ENCODE assay signal across 34 cellular contexts in the genomic region with DNA sequence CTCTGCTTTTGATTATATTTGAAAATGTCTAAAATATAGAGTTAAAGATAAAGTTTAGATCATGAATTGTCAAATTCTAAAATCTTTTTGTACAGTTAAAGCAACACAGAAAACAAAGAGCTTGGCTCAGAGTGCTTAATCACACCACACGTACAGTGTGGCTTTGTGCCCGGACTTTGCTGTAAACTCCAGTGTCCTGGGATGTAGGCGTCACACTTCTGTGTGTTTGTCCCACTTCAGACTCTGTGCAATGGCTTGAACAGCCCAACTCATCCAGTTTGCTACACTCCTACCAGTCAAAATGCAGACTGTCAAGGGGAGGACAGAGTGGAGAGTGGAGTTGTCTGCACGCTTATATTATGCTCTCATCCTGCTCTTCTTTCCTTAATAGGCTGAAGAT. TPM values are rescaled to one million over a fixed set of nuclear protein-coding genes. Genes with fewer than 3 reads are reported as not detected.
DNase-seq lines count a peak whose midpoint lies in the region; ATAC-seq, FAIRE-seq and TF ChIP-seq lines count a peak whose summit lies in the region.
"Had no signal": no experiment of that assay in that cellular context is flagged by ENCODE, and none has a peak within 500 bp of the region (broad histone marks: within the 10 kb centered on the region; RNA-seq: fewer than 3 reads in every experiment).

No MANE protein-coding gene starts in this region.

- H3K4me3 Mint-ChIP-seq in activated naive CD4-positive, alpha-beta T cell treated with anti-CD3 and anti-CD28 coated beads, Interleukin-2, amount 50 U/mL, for 24 hours = no peak overlapping the region
- no peak overlapping the region for H3K4me3 Mint-ChIP-seq in astrocyte (ENCODE audit: unreplicated experiment)
- H3K4me3 Mint-ChIP-seq: activated CD4-positive, alpha-beta memory T cell treated with anti-CD3 and anti-CD28 coated beads for 36 hours; activated naive CD4-positive, alpha-beta T cell treated with anti-CD3 and anti-CD28 coated beads, Interleukin-2, amount 10 ng/mL, durations not matched to agents 7 days and 5 days; activated T-helper 1 cell treated with anti-CD3 and anti-CD28 coated beads, Interleukin-12 subunit alpha, Interleukin-12 subunit beta, Interleukin-2, Interleukin-4 antibody, amounts not matched to agents 30 ng/mL and 10 ng/mL and 1 ng/mL, durations not matched to agents 14 hours and 24 hours and 36 hours; effector memory CD8-positive, alpha-beta T cell; GM23338; naive thymus-derived CD8-positive, alpha-beta T cell; stimulated activated memory B cell treated with anti-CD40 and anti-IgM and Interleukin-4, amounts not matched to agents 10 μg/mL and 1 μg/mL and 100 μg/mL, for 72 hours; type B pancreatic cell had no signal

- H3K36me3 ChIP-seq in astrocyte (ENCODE audit: insufficient read depth, low read length) = no peaks in the 10 kb centered on the region
- H3K36me3 ChIP-seq in testis (ENCODE audit: low read depth, missing control alignments) = no peaks in the 10 kb centered on the region
- peaks cover 18% of the 10 kb centered on the region for H3K36me3 ChIP-seq in MG63
- H3K36me3 ChIP-seq: colonic mucosa had no signal

- H2AFZ ChIP-seq in astrocyte (ENCODE audit: low read depth, low read length) = no peak overlapping the region
- H2AFZ ChIP-seq: GM23338 had no signal

- no peaks in the 10 kb centered on the region for H3K9me3 Mint-ChIP-seq in activated naive CD4-positive, alpha-beta T cell treated with anti-CD3 and anti-CD28 coated beads, Interleukin-2, amount 50 U/mL, for 24 hours
- H3K9me3 Mint-ChIP-seq in astrocyte (ENCODE audit: unreplicated experiment) = no peaks in the 10 kb centered on the region
- H3K9me3 Mint-ChIP-seq: activated CD4-positive, alpha-beta memory T cell treated with anti-CD3 and anti-CD28 coated beads for 36 hours; activated naive CD4-positive, alpha-beta T cell treated with anti-CD3 and anti-CD28 coated beads, Interleukin-2, amount 10 ng/mL, durations not matched to agents 7 days and 5 days; activated T-helper 1 cell treated with anti-CD3 and anti-CD28 coated beads, Interleukin-12 subunit alpha, Interleukin-12 subunit beta, Interleukin-2, Interleukin-4 antibody, amounts not matched to agents 30 ng/mL and 10 ng/mL and 1 ng/mL, durations not matched to agents 14 hours and 24 hours and 36 hours; effector memory CD8-positive, alpha-beta T cell; GM23338; naive thymus-derived CD8-positive, alpha-beta T cell; stimulated activated memory B cell treated with anti-CD40 and anti-IgM and Interleukin-4, amounts not matched to agents 10 μg/mL and 1 μg/mL and 100 μg/mL, for 72 hours; type B pancreatic cell had no signal

- H3K9me3 ChIP-seq in astrocyte (ENCODE audit: insufficient read depth, low read depth, low read length) (no peaks in the 10 kb centered on the region), testis (no peaks in the 10 kb centered on the region), MG63 (no peaks in the 10 kb centered on the region)
- H3K9me3 ChIP-seq: colonic mucosa, lower lobe of right lung had no signal

- WGBS in testis, 2 donors = 82 to 85% methylated on average over 4 of the region's 4 CpGs

- H3K4me3 ChIP-seq in astrocyte (ENCODE audit: insufficient read depth, low read depth, low read length) (no peak overlapping the region), fibroblast of the aortic adventitia (ENCODE audit: low read depth, low read length) (no peak overlapping the region), testis (no peak overlapping the region), MG63 (no peak overlapping the region)
- H3K4me3 ChIP-seq: colonic mucosa, GM23338, lower lobe of right lung had no signal

- H3K4me1 Mint-ChIP-seq in activated naive CD4-positive, alpha-beta T cell treated with anti-CD3 and anti-CD28 coated beads, Interleukin-2, amount 50 U/mL, for 24 hours = peaks cover 27% of the 10 kb centered on the region
- H3K4me1 Mint-ChIP-seq in astrocyte (ENCODE audit: low read depth, unreplicated experiment) = peaks cover 15% of the 10 kb centered on the region

- H3K27me3 ChIP-seq in astrocyte (ENCODE audit: insufficient read depth, low read length) (no peaks in the 10 kb centered on the region), testis (no peaks in the 10 kb centered on the region), MG63 (no peaks in the 10 kb centered on the region)
- H3K27me3 ChIP-seq: colonic mucosa had no signal

- H3K9ac ChIP-seq in astrocyte (ENCODE audit: low read length) = no peak overlapping the region

- peaks cover 5% of the 10 kb centered on the region for H3K4me1 ChIP-seq in astrocyte (ENCODE audit: insufficient read depth, low read length)
- no peaks in the 10 kb centered on the region for H3K4me1 ChIP-seq in testis
- H3K4me1 ChIP-seq: colonic mucosa, lower lobe of right lung had no signal

- no peak for TF ChIP-seq CTCF in astrocyte (IDR thresholded peaks at IDR 0.05; ENCODE audit: insufficient read depth, low read depth, low read length)
- TF ChIP-seq CTCF in fibroblast of the aortic adventitia (IDR thresholded peaks at IDR 0.05; ENCODE audit: insufficient read depth, low read length) = no peak
- no peak for TF ChIP-seq CTCF in testis (IDR thresholded peaks at IDR 0.05)

- ATAC-seq in GM18868 (IDR thresholded peaks at IDR 0.05; ENCODE audit: unreplicated experiment) = no peak
- ATAC-seq: effector memory CD8-positive, alpha-beta T cell; GM23338; naive thymus-derived CD8-positive, alpha-beta T cell; Panc1; stimulated activated memory B cell treated with anti-CD40 and anti-IgM and Interleukin-4, amounts not matched to agents 10 μg/mL and 1 μg/mL and 100 μg/mL, for 72 hours had no signal

- peak overlapping the region; percentile 46 for H3K27ac Mint-ChIP-seq in activated naive CD4-positive, alpha-beta T cell treated with anti-CD3 and anti-CD28 coated beads, Interleukin-2, amount 50 U/mL, for 24 hours
- no peak overlapping the region for H3K27ac Mint-ChIP-seq in astrocyte (ENCODE audit: unreplicated experiment)
- H3K27ac Mint-ChIP-seq: activated CD4-positive, alpha-beta memory T cell treated with anti-CD3 and anti-CD28 coated beads for 36 hours; activated naive CD4-positive, alpha-beta T cell treated with anti-CD3 and anti-CD28 coated beads, Interleukin-2, amount 10 ng/mL, durations not matched to agents 7 days and 5 days; activated T-helper 1 cell treated with anti-CD3 and anti-CD28 coated beads, Interleukin-12 subunit alpha, Interleukin-12 subunit beta, Interleukin-2, Interleukin-4 antibody, amounts not matched to agents 30 ng/mL and 10 ng/mL and 1 ng/mL, durations not matched to agents 14 hours and 24 hours and 36 hours; GM23338; stimulated activated memory B cell treated with anti-CD40 and anti-IgM and Interleukin-4, amounts not matched to agents 10 μg/mL and 1 μg/mL and 100 μg/mL, for 72 hours; type B pancreatic cell had no signal

- H3K4me2 ChIP-seq in astrocyte (ENCODE audit: low read length) = no peak overlapping the region
- H3K4me2 ChIP-seq: GM23338 had no signal

- peaks cover 30% of the 10 kb centered on the region for H3K36me3 Mint-ChIP-seq in activated naive CD4-positive, alpha-beta T cell treated with anti-CD3 and anti-CD28 coated beads, Interleukin-2, amount 50 U/mL, for 24 hours
- peaks cover 13% of the 10 kb centered on the region for H3K36me3 Mint-ChIP-seq in astrocyte (ENCODE audit: low read depth, unreplicated experiment)

- TF ChIP-seq POLR2A in testis (IDR thresholded peaks at IDR 0.05) = no peak

- no peaks in the 10 kb centered on the region for H3K27me3 Mint-ChIP-seq in activated naive CD4-positive, alpha-beta T cell treated with anti-CD3 and anti-CD28 coated beads, Interleukin-2, amount 50 U/mL, for 24 hours
- H3K27me3 Mint-ChIP-seq in astrocyte (ENCODE audit: low read depth, unreplicated experiment) = no peaks in the 10 kb centered on the region
- H3K27me3 Mint-ChIP-seq: activated CD4-positive, alpha-beta memory T cell treated with anti-CD3 and anti-CD28 coated beads for 36 hours; activated naive CD4-positive, alpha-beta T cell treated with anti-CD3 and anti-CD28 coated beads, Interleukin-2, amount 10 ng/mL, durations not matched to agents 7 days and 5 days; effector memory CD8-positive, alpha-beta T cell; naive thymus-derived CD8-positive, alpha-beta T cell; stimulated activated memory B cell treated with anti-CD40 and anti-IgM and Interleukin-4, amounts not matched to agents 10 μg/mL and 1 μg/mL and 100 μg/mL, for 72 hours; type B pancreatic cell had no signal

- no peaks in the 10 kb centered on the region for H4K20me1 ChIP-seq in astrocyte (ENCODE audit: insufficient read depth, low read length)

- no peak for FAIRE-seq in astrocyte (lab: Jason Lieb, UNC)
- FAIRE-seq: bronchial epithelial cell, D721Med, frontal cortex, GM19239 had no signal

- intact Hi-C loops in testis (cut with DNase I; ENCODE audit: low total_unique reads) = no loop called here

- H3K27ac ChIP-seq in astrocyte (ENCODE audit: low read depth, low read length) = no peak overlapping the region
- no peak overlapping the region for H3K27ac ChIP-seq in testis
- H3K27ac ChIP-seq: 22Rv1, C4-2B, colonic mucosa, lower lobe of right lung had no signal

- no peak for DNase-seq in activated naive CD4-positive, alpha-beta T cell (lab: John Stamatoyannopoulos, UW)
- DNase-seq in astrocyte (ENCODE audit: low read depth) = peak; percentile 50
- peak; percentile 25 for DNase-seq in fibroblast of the aortic adventitia (ENCODE audit: low read depth)
- peak; percentile 36 for DNase-seq in testis
- DNase-seq in activated CD4-positive, alpha-beta T cell treated with anti-CD3 and anti-CD28 coated beads, Interleukin-2, amount 50 U/mL, for 1 hour = no peak
- no peak for DNase-seq in MG63
- DNase-seq: activated CD4-positive, alpha-beta memory T cell treated with anti-CD3 and anti-CD28 coated beads for 36 hours; activated CD4-positive, CD25-positive, alpha-beta regulatory T cell treated with anti-CD3 and anti-CD28 coated beads, Interleukin-2, amount 50 U/mL, for 72 hours; activated CD8-positive, alpha-beta memory T cell treated with anti-CD3 and anti-CD28 coated beads, Interleukin-2, amount 50 U/mL, for 48 hours; activated naive CD4-positive, alpha-beta T cell treated with anti-CD3 and anti-CD28 coated beads, Interleukin-2, amount 10 ng/mL, durations not matched to agents 7 days and 5 days; amygdala; colonic mucosa; DND-41; effector memory CD8-positive, alpha-beta T cell; GF-D8; lower lobe of right lung; naive thymus-derived CD8-positive, alpha-beta T cell; NCI-H1105 treated with DMSO at 0.1 percent for 48 hours; NCI-H2029 treated with DMSO at 0.1 percent for 48 hours; NCI-H226; SHP77 treated with DMSO at 0.1 percent for 48 hours had no signal

- no peaks in the 10 kb centered on the region for H3K79me2 ChIP-seq in astrocyte (ENCODE audit: insufficient read depth, low read length)

RNA-seq across cellular contexts. Expression of a gene that starts 45.3 kb away (rescaled TPM):
- 49.9 and 54.2 TPM in 2 replicates for total RNA-seq in astrocyte
- total RNA-seq in fibroblast of the aortic adventitia (ENCODE audit: low replicate concordance) = 84.0 and 347 TPM in 2 replicates
- total RNA-seq in testis = 100 to 1,000 TPM; 241 to 251 TPM
- polyA plus RNA-seq in testis (ENCODE audit: insufficient read depth, low read depth, low replicate concordance) = 176 TPM
- 15.2 and 75.5 TPM in 2 replicates for total RNA-seq in MG63 (2014; rRNA removed; shearing (Covaris generic); ENCODE audit: low replicate concordance)

Comparison
In these comparisons a context has a peak if more than half of its experiments do, and no peak if none do; other contexts are left out.
1. DNase-seq: peak in astrocyte (single experiment), fibroblast of the aortic adventitia (single experiment) and testis (single experiment); none in activated naive CD4-positive, alpha-beta T cell (0 of 4), activated CD4-positive, alpha-beta T cell treated with anti-CD3 and anti-CD28 coated beads, Interleukin-2, amount 50 U/mL, for 1 hour (single experiment) and MG63 (single experiment).